ENCODE assay signal across 16 cellular contexts in the genomic region with DNA sequence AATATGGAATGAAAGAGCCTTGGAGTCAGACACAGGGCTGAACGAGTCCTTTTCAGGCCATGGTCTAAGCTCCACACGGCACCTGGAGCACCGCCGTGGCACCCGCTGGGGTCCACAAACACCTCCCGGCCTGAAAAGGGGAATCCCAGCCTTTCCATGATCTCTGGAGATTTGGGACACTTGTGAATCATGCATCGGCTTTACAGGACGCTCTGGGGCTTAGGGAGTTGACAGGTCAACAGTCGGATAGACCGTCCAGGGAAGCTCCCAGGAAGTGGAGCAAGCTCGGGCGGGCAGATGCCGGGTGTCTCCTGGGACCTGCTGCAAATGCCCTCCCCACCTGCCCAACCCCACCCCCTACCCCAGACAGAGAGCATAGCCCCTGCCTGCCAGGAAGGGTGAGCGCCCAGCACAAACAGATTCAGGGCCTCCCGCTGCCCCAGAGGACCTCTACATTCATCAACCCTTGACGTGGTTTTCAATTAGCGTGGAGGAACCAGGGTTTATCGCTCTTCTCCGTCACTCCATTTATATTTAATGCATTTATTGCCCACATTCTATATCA.
"Had no signal": no experiment of that assay in that cellular context is flagged by ENCODE, and none has a peak within 500 bp of the region (broad histone marks: within the 10 kb centered on the region; RNA-seq: fewer than 3 reads in every experiment).

No MANE protein-coding gene starts in this region.

- H3K4me3 ChIP-seq: body of pancreas, left lung, tibial artery had no signal

- ATAC-seq: body of pancreas, foreskin keratinocyte, left lung, T-helper 17 cell had no signal

- DNase-seq: activated CD4-positive, alpha-beta memory T cell treated with anti-CD3 and anti-CD28 coated beads for 36 hours; activated CD4-positive, alpha-beta T cell treated with anti-CD3 and anti-CD28 coated beads for 48 hours; activated naive CD4-positive, alpha-beta T cell treated with Interleukin-2 at 50 U/mL for 16 hours; activated naive CD8-positive, alpha-beta T cell treated with anti-CD3 and anti-CD28 coated beads, Interleukin-2, amount 10 ng/mL, durations not matched to agents 7 days and 5 days; activated T-cell treated with anti-CD3 and anti-CD28 coated beads, Interleukin-2, amount 50 U/mL, for 48 hours; body of pancreas; central memory CD4-positive, alpha-beta T cell; effector memory CD4-positive, alpha-beta T cell; foreskin keratinocyte; midbrain; stimulated activated CD4-positive, alpha-beta T cell treated with anti-CD3 and anti-CD28 coated beads, Interleukin-12 subunit alpha, Interleukin-12 subunit beta, amount 100 ng/mL, for 4 hours; stimulated activated CD4-positive, alpha-beta T cell treated with anti-CD3 and anti-CD28 coated beads, Interleukin-4, amount 100 ng/mL, for 4 hours; T-helper 17 cell; tibial artery had no signal

- H3K27me3 ChIP-seq: body of pancreas had no signal

- FAIRE-seq: colon had no signal

- H3K27ac ChIP-seq: body of pancreas, foreskin keratinocyte, left lung, tibial artery had no signal

- H3K36me3 ChIP-seq: left lung, tibial artery had no signal

- H3K4me1 ChIP-seq: body of pancreas, foreskin keratinocyte, left lung, tibial artery had no signal

- H3K9me3 ChIP-seq: body of pancreas, left lung, tibial artery had no signal
